1 cellular context compared by ENCODE assay signal in genomic region chr17:68511671-68512246, GRCh38.
TF ChIP-seq lines count a peak whose summit lies in the region.

No MANE protein-coding gene starts in this region.

TF ChIP-seq in GM12878, 131 proteins besides CTCF, POLR2A, EP300 and RAD21 (continued from another document):
- no peak for TF ChIP-seq ZBTB11 (CRISPR knock-in tag; IDR thresholded peaks at IDR 0.05)
- no peak for TF ChIP-seq TCF7 (IDR thresholded peaks at IDR 0.05; ENCODE audit: borderline replicate concordance)
- no peak for TF ChIP-seq POU2F2 (IDR thresholded peaks at IDR 0.05; ENCODE audit: borderline replicate concordance, low read depth, low read length)
- no peak for TF ChIP-seq ZNF274 (IDR thresholded peaks at IDR 0.05; ENCODE audit: insufficient read depth, insufficient read length)
- TF ChIP-seq POLR2AphosphoS5 (IDR thresholded peaks at IDR 0.05; ENCODE audit: low read length): no peak
- no peak for TF ChIP-seq NR2C1 (IDR thresholded peaks at IDR 0.05)
- no peak for TF ChIP-seq ELK1 (IDR thresholded peaks at IDR 0.05; ENCODE audit: low read depth, low read length)
- TF ChIP-seq SIN3A (IDR thresholded peaks at IDR 0.05; ENCODE audit: low read depth, low read length): no peak
- TF ChIP-seq STAT3 (IDR thresholded peaks at IDR 0.05; ENCODE audit: low read depth, low read length): no peak
- TF ChIP-seq ZBTB33 (IDR thresholded peaks at IDR 0.05): no peak
- no peak; the same call in 1 of the 2 replicates for TF ChIP-seq RCOR1 (conservative IDR thresholded peaks at IDR 0.05; ENCODE audit: low read depth, low read length)
